In the genomic region with DNA sequence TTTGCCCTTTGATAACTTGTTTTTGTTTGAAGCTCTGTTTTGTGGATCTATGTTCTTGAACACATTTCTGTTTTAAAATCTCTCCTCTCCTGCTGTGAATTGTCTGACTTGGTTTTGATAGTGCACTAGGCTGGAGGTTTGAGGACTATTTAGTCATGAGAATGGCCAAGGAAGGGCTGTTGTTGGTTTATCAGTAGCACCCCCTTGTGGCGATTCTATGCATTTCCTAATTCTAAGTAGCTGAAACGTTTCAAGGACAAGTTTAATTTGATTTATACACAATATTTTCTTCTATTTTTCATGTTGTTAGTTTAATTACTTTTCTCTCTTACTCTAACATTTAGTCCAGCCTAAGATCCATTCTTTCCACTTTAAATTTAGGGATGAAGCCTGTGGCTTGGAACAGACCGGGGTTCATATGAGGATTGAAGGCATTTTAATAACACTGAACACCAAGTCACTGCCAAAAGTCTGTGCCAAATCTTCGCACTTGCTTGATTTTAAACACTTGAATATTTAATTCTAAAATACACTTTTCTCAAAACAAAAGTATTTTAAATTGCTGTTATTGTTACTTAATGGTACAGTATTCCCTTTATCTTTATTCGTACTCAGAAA, we compare ENCODE assay signal across 1 cellular context.
A peak's percentile ranks its signal among the peaks of the same experiment; 100 is the strongest.
TF ChIP-seq lines count a peak whose summit lies in the region.

No MANE protein-coding gene starts in this region.

TF ChIP-seq in IMR-90, 13 proteins besides CTCF, POLR2A, EP300 and RAD21:
- no peak for TF ChIP-seq NFE2L2 (IDR thresholded peaks at IDR 0.05; ENCODE audit: low read depth, low read length)
- TF ChIP-seq SMC3 (IDR thresholded peaks at IDR 0.05; ENCODE audit: low read depth, low read length) = peak; percentile 79
